1 cellular context compared by ENCODE assay signal in genomic region chr11:118151421-118151820, GRCh38.
TF ChIP-seq lines count a peak whose summit lies in the region.

No MANE protein-coding gene starts in this region.

TF ChIP-seq in H1, 55 proteins besides CTCF, POLR2A, EP300 and RAD21:
- TF ChIP-seq USF2 (IDR thresholded peaks at IDR 0.05; ENCODE audit: low read length) (no peak), GABPA (IDR thresholded peaks at IDR 0.05; ENCODE audit: borderline replicate concordance, insufficient read depth, low read length) (no peak), SP2 (IDR thresholded peaks at IDR 0.05; ENCODE audit: low read length) (no peak), EGR1 (IDR thresholded peaks at IDR 0.05; ENCODE audit: borderline replicate concordance, low read depth, low read length) (no peak), JUND (IDR thresholded peaks at IDR 0.05; ENCODE audit: low read length) (no peak), TAF7 (optimal IDR thresholded peaks at IDR 0.05; ENCODE audit: borderline replicate concordance, low read depth, low read length) (no peak), ASH2L (IDR thresholded peaks at IDR 0.05; ENCODE audit: low read length) (no peak), ZNF274 (IDR thresholded peaks at IDR 0.05; ENCODE audit: borderline replicate concordance, extremely low read depth, low read length) (no peak), YY1 (IDR thresholded peaks at IDR 0.05; ENCODE audit: low read depth, low read length) (no peak), TAF1 (IDR thresholded peaks at IDR 0.05; ENCODE audit: low read depth, low read length) (no peak), SP1 (IDR thresholded peaks at IDR 0.05; ENCODE audit: low read depth, low read length) (no peak), SUZ12 (IDR thresholded peaks at IDR 0.05; ENCODE audit: low read length) (no peak), CBX5 (IDR thresholded peaks at IDR 0.05; ENCODE audit: low read depth, low read length) (no peak), HDAC2 (IDR thresholded peaks at IDR 0.05; ENCODE audit: borderline replicate concordance in 1 of 2, low read depth in 2 of 2, low read length in 2 of 2) (no peak), TBP (IDR thresholded peaks at IDR 0.05; ENCODE audit: low read depth, low read length) (no peak), KDM5A (IDR thresholded peaks at IDR 0.05; ENCODE audit: low read length) (no peak), NRF1 (IDR thresholded peaks at IDR 0.05; ENCODE audit: low read depth, low read length) (no peak), SIRT6 (IDR thresholded peaks at IDR 0.05; ENCODE audit: low read length) (no peak)
